Comparison of ENCODE assay signal across 1 cellular context in the genomic region with DNA sequence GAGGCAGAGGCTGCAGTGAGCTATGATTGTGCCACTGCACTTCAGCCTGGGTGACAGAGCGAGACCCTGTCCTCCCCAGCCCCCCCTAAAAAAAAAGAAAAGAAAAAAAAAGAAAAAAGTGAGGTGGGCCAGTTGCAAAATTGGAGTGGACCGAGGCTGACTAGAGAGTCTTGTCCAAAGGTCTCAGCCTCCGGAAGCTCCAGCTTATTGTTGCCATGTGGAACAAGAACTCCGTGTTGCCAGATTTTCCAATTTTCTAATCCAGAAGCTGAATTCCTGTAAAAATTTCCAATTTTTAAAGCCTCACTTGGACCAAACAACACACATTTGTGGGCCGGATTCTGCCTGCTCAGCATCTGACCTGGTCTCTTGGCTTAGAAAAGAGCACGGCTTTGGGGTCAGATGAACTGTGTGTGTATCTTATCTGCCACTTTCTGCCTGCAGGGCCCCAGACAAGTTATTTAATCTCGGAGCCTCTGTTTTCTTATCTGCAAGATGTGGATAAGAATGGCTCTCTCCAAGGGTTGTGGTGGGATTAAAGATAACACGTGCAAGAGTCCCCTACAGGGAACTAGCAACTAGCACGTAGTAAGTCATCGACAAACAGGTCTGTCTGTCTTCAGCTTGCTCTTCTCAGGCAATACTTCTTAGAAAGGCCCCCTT.
TF ChIP-seq lines count a peak whose summit lies in the region.

No MANE protein-coding gene starts in this region.

TF ChIP-seq in K562, 482 proteins besides CTCF, POLR2A, EP300 and RAD21 (continued from another document and continues in another):
- no peak for TF ChIP-seq GMEB1 (CRISPR knock-in tag; IDR thresholded peaks at IDR 0.05)
- no peak for TF ChIP-seq BRF1 (IDR thresholded peaks at IDR 0.05; ENCODE audit: borderline replicate concordance, extremely low read depth, insufficient read length)
- TF ChIP-seq KLF6 (CRISPR knock-in tag; IDR thresholded peaks at IDR 0.05; ENCODE audit: borderline replicate concordance), result no peak
- TF ChIP-seq CXXC5 (CRISPR knock-in tag; IDR thresholded peaks at IDR 0.05), result no peak
- no peak for TF ChIP-seq TAF15 (IDR thresholded peaks at IDR 0.05; ENCODE audit: low read depth, low read length)
- TF ChIP-seq PATZ1 (CRISPR knock-in tag; IDR thresholded peaks at IDR 0.05; ENCODE audit: borderline replicate concordance), result no peak
- peak; percentile 17; the same call in 1 of the 2 replicates for TF ChIP-seq NFIC (IDR thresholded peaks at IDR 0.05)
- TF ChIP-seq ZNF740 (CRISPR knock-in tag; IDR thresholded peaks at IDR 0.05), result no peak
- no peak for TF ChIP-seq ZNF740 (tag; IDR thresholded peaks at IDR 0.05)
- no peak for TF ChIP-seq CAMTA2 (CRISPR knock-in tag; conservative IDR thresholded peaks at IDR 0.05)
- no peak for TF ChIP-seq NRF1 (conservative IDR thresholded peaks at IDR 0.05 in 1 of 2, IDR thresholded peaks at IDR 0.05 in 1 of 2)
- no peak for TF ChIP-seq SRSF3 (IDR thresholded peaks at IDR 0.05; ENCODE audit: insufficient read depth, low read length)
- TF ChIP-seq MNT (conservative IDR thresholded peaks at IDR 0.05), result no peak
- TF ChIP-seq, protein P1, sequence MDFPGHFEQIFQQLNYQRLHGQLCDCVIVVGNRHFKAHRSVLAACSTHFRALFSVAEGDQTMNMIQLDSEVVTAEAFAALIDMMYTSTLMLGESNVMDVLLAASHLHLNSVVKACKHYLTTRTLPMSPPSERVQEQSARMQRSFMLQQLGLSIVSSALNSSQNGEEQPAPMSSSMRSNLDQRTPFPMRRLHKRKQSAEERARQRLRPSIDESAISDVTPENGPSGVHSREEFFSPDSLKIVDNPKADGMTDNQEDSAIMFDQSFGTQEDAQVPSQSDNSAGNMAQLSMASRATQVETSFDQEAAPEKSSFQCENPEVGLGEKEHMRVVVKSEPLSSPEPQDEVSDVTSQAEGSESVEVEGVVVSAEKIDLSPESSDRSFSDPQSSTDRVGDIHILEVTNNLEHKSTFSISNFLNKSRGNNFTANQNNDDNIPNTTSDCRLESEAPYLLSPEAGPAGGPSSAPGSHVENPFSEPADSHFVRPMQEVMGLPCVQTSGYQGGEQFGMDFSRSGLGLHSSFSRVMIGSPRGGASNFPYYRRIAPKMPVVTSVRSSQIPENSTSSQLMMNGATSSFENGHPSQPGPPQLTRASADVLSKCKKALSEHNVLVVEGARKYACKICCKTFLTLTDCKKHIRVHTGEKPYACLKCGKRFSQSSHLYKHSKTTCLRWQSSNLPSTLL (IDR thresholded peaks at IDR 0.05), result no peak
- TF ChIP-seq, protein P2, sequence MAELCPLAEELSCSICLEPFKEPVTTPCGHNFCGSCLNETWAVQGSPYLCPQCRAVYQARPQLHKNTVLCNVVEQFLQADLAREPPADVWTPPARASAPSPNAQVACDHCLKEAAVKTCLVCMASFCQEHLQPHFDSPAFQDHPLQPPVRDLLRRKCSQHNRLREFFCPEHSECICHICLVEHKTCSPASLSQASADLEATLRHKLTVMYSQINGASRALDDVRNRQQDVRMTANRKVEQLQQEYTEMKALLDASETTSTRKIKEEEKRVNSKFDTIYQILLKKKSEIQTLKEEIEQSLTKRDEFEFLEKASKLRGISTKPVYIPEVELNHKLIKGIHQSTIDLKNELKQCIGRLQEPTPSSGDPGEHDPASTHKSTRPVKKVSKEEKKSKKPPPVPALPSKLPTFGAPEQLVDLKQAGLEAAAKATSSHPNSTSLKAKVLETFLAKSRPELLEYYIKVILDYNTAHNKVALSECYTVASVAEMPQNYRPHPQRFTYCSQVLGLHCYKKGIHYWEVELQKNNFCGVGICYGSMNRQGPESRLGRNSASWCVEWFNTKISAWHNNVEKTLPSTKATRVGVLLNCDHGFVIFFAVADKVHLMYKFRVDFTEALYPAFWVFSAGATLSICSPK (IDR thresholded peaks at IDR 0.05; ENCODE audit: borderline replicate concordance), result no peak
- no peak for TF ChIP-seq KDM4B (IDR thresholded peaks at IDR 0.05; ENCODE audit: borderline replicate concordance in 2 of 2, low read depth in 1 of 2)
- TF ChIP-seq MBD2 (IDR thresholded peaks at IDR 0.05; ENCODE audit: borderline replicate concordance, low read depth), result no peak
- no peak for TF ChIP-seq GATA2 (CRISPR knock-in tag; IDR thresholded peaks at IDR 0.05)
- 0 out of 4 replicates have a peak, but pooled peaks of 1 of the 2 experiments have one; percentile 18 for TF ChIP-seq TRIM24 (IDR thresholded peaks at IDR 0.05)
- TF ChIP-seq ARID1B (IDR thresholded peaks at IDR 0.05), result peak; percentile 65
- no peak for TF ChIP-seq ZNF239 (CRISPR knock-in tag; IDR thresholded peaks at IDR 0.05)
- TF ChIP-seq ZNF274 (IDR thresholded peaks at IDR 0.05; ENCODE audit: borderline replicate concordance, low read depth, low read length), result no peak
- peak; percentile 70 for TF ChIP-seq TEAD4 (IDR thresholded peaks at IDR 0.05; ENCODE audit: low read length)
- no peak for TF ChIP-seq TEAD4 (CRISPR knock-in tag; IDR thresholded peaks at IDR 0.05; ENCODE audit: borderline replicate concordance)
- TF ChIP-seq, protein P3, sequence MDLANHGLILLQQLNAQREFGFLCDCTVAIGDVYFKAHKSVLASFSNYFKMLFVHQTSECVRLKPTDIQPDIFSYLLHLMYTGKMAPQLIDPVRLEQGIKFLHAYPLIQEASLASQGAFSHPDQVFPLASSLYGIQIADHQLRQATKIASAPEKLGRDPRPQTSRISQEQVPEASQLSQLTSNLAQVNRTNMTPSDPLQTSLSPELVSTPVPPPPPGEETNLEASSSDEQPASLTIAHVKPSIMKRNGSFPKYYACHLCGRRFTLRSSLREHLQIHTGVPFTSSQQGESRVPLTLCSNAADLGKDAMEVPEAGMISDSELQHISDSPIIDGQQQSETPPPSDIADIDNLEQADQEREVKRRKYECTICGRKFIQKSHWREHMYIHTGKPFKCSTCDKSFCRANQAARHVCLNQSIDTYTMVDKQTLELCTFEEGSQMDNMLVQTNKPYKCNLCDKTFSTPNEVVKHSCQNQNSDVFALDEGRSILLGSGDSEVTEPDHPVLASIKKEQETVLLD (IDR thresholded peaks at IDR 0.05), result no peak
- TF ChIP-seq, protein P4, sequence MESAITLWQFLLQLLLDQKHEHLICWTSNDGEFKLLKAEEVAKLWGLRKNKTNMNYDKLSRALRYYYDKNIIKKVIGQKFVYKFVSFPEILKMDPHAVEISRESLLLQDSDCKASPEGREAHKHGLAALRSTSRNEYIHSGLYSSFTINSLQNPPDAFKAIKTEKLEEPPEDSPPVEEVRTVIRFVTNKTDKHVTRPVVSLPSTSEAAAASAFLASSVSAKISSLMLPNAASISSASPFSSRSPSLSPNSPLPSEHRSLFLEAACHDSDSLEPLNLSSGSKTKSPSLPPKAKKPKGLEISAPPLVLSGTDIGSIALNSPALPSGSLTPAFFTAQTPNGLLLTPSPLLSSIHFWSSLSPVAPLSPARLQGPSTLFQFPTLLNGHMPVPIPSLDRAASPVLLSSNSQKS (CRISPR knock-in tag; IDR thresholded peaks at IDR 0.05), result no peak
- no peak for TF ChIP-seq ZEB2 (IDR thresholded peaks at IDR 0.05)
- no peak; the same call in 1 of the 2 replicates for TF ChIP-seq VEZF1 (CRISPR knock-in tag; IDR thresholded peaks at IDR 0.05)
- TF ChIP-seq U2AF1 (optimal IDR thresholded peaks at IDR 0.05; ENCODE audit: low read depth, low read length), result no peak
- TF ChIP-seq TGIF2 (CRISPR knock-in tag; IDR thresholded peaks at IDR 0.05), result no peak
- TF ChIP-seq, protein P5, sequence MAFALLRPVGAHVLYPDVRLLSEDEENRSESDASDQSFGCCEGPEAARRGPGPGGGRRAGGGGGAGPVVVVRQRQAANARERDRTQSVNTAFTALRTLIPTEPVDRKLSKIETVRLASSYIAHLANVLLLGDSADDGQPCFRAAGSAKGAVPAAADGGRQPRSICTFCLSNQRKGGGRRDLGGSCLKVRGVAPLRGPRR (CRISPR knock-in tag; IDR thresholded peaks at IDR 0.05), result no peak
- TF ChIP-seq ZNF253 (CRISPR knock-in tag; conservative IDR thresholded peaks at IDR 0.05), result no peak
- TF ChIP-seq, protein P6, sequence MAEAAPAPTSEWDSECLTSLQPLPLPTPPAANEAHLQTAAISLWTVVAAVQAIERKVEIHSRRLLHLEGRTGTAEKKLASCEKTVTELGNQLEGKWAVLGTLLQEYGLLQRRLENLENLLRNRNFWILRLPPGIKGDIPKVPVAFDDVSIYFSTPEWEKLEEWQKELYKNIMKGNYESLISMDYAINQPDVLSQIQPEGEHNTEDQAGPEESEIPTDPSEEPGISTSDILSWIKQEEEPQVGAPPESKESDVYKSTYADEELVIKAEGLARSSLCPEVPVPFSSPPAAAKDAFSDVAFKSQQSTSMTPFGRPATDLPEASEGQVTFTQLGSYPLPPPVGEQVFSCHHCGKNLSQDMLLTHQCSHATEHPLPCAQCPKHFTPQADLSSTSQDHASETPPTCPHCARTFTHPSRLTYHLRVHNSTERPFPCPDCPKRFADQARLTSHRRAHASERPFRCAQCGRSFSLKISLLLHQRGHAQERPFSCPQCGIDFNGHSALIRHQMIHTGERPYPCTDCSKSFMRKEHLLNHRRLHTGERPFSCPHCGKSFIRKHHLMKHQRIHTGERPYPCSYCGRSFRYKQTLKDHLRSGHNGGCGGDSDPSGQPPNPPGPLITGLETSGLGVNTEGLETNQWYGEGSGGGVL (CRISPR knock-in tag; IDR thresholded peaks at IDR 0.05), result no peak
- TF ChIP-seq DIDO1 (tag; IDR thresholded peaks at IDR 0.05; ENCODE audit: low read depth), result no peak
- TF ChIP-seq ZNF354B (CRISPR knock-in tag; IDR thresholded peaks at IDR 0.05), result no peak
- TF ChIP-seq CEBPB (tag; IDR thresholded peaks at IDR 0.05), result no peak
- TF ChIP-seq POLR2AphosphoS2 (IDR thresholded peaks at IDR 0.05; ENCODE audit: low read length), result no peak
